In the genomic region with DNA sequence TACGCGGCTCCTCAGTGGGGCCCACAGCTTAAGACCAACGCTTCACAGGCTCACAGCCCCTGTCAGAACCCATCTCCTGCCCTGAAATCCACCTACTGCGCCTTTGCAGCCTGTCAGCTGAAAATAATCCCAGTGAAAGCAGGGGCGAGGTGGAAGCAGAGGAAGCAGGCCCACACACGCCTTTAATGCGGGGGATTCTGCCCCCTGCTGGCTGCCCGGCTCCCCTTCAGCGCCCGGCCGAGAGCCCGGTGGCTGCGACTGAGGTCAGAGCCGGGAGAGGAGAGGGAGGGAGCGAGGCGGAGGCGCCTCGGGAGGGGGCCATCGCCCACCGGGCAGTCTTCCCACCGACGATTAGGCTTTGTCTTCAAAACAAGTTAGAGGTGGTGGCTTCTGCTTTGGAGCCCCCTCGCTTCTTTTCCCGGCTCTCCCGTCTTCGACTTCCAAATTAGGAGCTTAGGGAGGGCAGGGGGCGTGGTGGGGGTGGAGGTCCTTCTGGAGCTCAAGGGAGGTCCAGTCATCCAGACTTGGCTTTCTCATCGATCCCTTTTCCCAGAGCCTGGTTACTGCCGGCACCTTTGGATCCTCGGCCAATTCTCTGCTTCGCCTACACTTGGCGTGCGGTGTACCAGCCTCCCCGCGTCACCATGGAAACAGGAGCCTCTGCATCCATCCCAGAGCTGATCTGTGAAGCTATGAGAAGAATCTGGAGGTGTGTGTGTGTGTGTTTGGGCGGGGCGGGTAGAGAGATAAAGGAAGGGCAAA, we compare ENCODE assay signal across 8 cellular contexts. TPM values are rescaled to one million over a fixed set of nuclear protein-coding genes. Genes with fewer than 3 reads are reported as not detected.
DNase-seq lines count a peak whose midpoint lies in the region; ATAC-seq and TF ChIP-seq lines count a peak whose summit lies in the region.

No MANE protein-coding gene starts in this region.

- intact Hi-C loops in left cardiac atrium (cut with DNase I): loop anchor here (2.0 to 5.0 kb wide), 2 partner anchors 38 to 39 kb away; a partner anchor contains a TSS
- intact Hi-C loops in posterior vena cava (cut with DNase I): loop anchor here in 1 of 2 donors (2.0 kb wide), 1 partner anchor 38 kb away; a partner anchor contains a TSS

- DNase-seq in AML-193 (lab: John Stamatoyannopoulos, UW) (peak; percentile 58 to 59), NCI-H1092 treated with DMSO at 0.1 percent for 48 hours (lab: John Stamatoyannopoulos, UW) (peak; percentile 31), T follicular helper cell (ENCODE audit: low read depth) (peak; percentile 60), adipocyte (ENCODE audit: low read depth) (peak; percentile 91), left cardiac atrium (peak; percentile 82), posterior vena cava (ENCODE audit: low spot score) (peak; percentile 94), upper lobe of left lung (peak; percentile 78 to 95)

- no peak for TF ChIP-seq EP300 in upper lobe of left lung (IDR thresholded peaks at IDR 0.05)

- H3K9ac ChIP-seq in adipocyte (ENCODE audit: low read length): peak overlapping the region; percentile 69

- ATAC-seq in GM21447 (IDR thresholded peaks at IDR 0.05; ENCODE audit: unreplicated experiment) (peak; percentile 70), left cardiac atrium (peak; percentile 99), upper lobe of left lung (ENCODE audit: low FRiP score in 2 of 2) (peak; percentile 91 to 97)

- H3K9me3 ChIP-seq in adipocyte (ENCODE audit: control insufficient read depth, low read length) (no peaks in the 10 kb centered on the region), upper lobe of left lung (no peaks in the 10 kb centered on the region)

- H3K4me3 ChIP-seq in adipocyte (ENCODE audit: low read length) (peak overlapping the region; percentile 58), upper lobe of left lung (peak overlapping the region in 3 of 4 donors; percentile 16 to 29 (median 23))

- no peak for TF ChIP-seq POLR2A in upper lobe of left lung (IDR thresholded peaks at IDR 0.05)

- H3K27me3 ChIP-seq in adipocyte (replicated peaks; ENCODE audit: control insufficient read depth, insufficient read depth, low read length) (no peaks in the 10 kb centered on the region), upper lobe of left lung (peaks cover 0 to 7% (median 0%) of the 10 kb centered on the region in 4 donors)

- peaks cover 2% of the 10 kb centered on the region for H3K4me1 ChIP-seq in adipocyte (ENCODE audit: control insufficient read depth, insufficient read depth, low read length)
- peaks cover 3 to 10% (median 7%) of the 10 kb centered on the region in 4 donors for H3K4me1 ChIP-seq in upper lobe of left lung

- no peaks in the 10 kb centered on the region for H3K36me3 ChIP-seq in adipocyte (ENCODE audit: control insufficient read depth, insufficient read depth, low read length, severe bottlenecking)
- no peaks in the 10 kb centered on the region for H3K36me3 ChIP-seq in upper lobe of left lung

- peak; percentile 82 to 95 (median 94) for TF ChIP-seq CTCF in upper lobe of left lung (IDR thresholded peaks at IDR 0.05)

- 8 to 20% methylated on average over 11 to 36 of the region's 37 CpGs for WGBS in upper lobe of left lung, 2 donors

- H3K27ac ChIP-seq in upper lobe of left lung: no peak overlapping the region

RNA-seq across cellular contexts. Expression of a gene that starts 25.2 kb away (rescaled TPM):
- total RNA-seq in left cardiac atrium (under 1 TPM; 0.56 to 0.79 TPM), posterior vena cava (under 1 TPM; 0.29 to 0.32 TPM), upper lobe of left lung (10 to 100 TPM in 4 of 6 donors, 1 to 10 TPM in 2; 7.2 to 23.0 (median 14.2) TPM)

RNA-seq across cellular contexts. Expression of a gene that starts 34.5 kb away (rescaled TPM):
- total RNA-seq in left cardiac atrium (10 to 100 TPM; 14.5 to 25.0 TPM), posterior vena cava (10 to 100 TPM; 26.9 to 34.2 TPM), upper lobe of left lung (10 to 100 TPM in 5 of 6 donors, 1 to 10 TPM in 1; 9.4 to 31.9 (median 19.3) TPM)

RNA-seq across cellular contexts. Expression of a gene that starts 38.9 kb away (rescaled TPM):
- total RNA-seq in left cardiac atrium: 10 to 100 TPM; 34.7 to 37.5 TPM
- 10 to 100 TPM; 40.7 to 48.6 TPM for total RNA-seq in posterior vena cava
- total RNA-seq in upper lobe of left lung: 100 to 1,000 TPM in 1 of 6 donors, 10 to 100 TPM in 5; 64.5 to 163 (median 81.8) TPM

Comparison
In these comparisons a context has a peak if more than half of its experiments do, and no peak if none do; other contexts are left out.
1. DNase-seq: peak in every context shown above with its lines; median percentile 94 in posterior vena cava; 91 in adipocyte; 86 in upper lobe of left lung; 82 in left cardiac atrium; 60 in T follicular helper cell; 58 in AML-193; 31 in NCI-H1092 treated with DMSO at 0.1 percent for 48 hours.
2. RNA of a gene that starts 25.2 kb away (total RNA-seq): 7.2 to 23.0 TPM in upper lobe of left lung; 0.56 to 0.79 TPM in left cardiac atrium and 0.29 to 0.32 TPM in posterior vena cava; every median in the first group is over 4 times any median in the second.
3. Peak in every context shown above with its lines, with median percentiles within 50 percentile points of each other: ATAC-seq.